In genomic region chr10:102072867-102073527, GRCh38 we compare ENCODE assay signal across 1 cellular context.
TF ChIP-seq lines count a peak whose summit lies in the region.

No MANE protein-coding gene starts in this region.

TF ChIP-seq in GM23338, 12 proteins besides CTCF, POLR2A, EP300 and RAD21 (continued from another document):
- no peak for TF ChIP-seq ZNF462 (CRISPR knock-in tag; IDR thresholded peaks at IDR 0.05)
- TF ChIP-seq ZNF114 (CRISPR knock-in tag; IDR thresholded peaks at IDR 0.05) = no peak
- TF ChIP-seq, protein P1, sequence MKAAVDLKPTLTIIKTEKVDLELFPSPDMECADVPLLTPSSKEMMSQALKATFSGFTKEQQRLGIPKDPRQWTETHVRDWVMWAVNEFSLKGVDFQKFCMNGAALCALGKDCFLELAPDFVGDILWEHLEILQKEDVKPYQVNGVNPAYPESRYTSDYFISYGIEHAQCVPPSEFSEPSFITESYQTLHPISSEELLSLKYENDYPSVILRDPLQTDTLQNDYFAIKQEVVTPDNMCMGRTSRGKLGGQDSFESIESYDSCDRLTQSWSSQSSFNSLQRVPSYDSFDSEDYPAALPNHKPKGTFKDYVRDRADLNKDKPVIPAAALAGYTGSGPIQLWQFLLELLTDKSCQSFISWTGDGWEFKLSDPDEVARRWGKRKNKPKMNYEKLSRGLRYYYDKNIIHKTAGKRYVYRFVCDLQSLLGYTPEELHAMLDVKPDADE (IDR thresholded peaks at IDR 0.05) = no peak
